22 cellular contexts compared by ENCODE assay signal in genomic region chr1:117392776-117393175, GRCh38.
"Had no signal": no experiment of that assay in that cellular context is flagged by ENCODE, and none has a peak within 500 bp of the region (broad histone marks: within the 10 kb centered on the region; RNA-seq: fewer than 3 reads in every experiment).

No MANE protein-coding gene starts in this region.

- H3K27me3 ChIP-seq: ascending aorta, esophagus squamous epithelium, foreskin keratinocyte, ovary, spleen, testis, upper lobe of left lung had no signal

- H3K9me3 ChIP-seq: ascending aorta, esophagus squamous epithelium, ovary, spleen, testis, upper lobe of left lung had no signal

- H3K4me1 ChIP-seq: foreskin keratinocyte had no signal

- DNase-seq: activated CD4-positive, alpha-beta T cell treated with anti-CD3 and anti-CD28 coated beads for 4 hours; activated CD8-positive, alpha-beta T cell treated with anti-CD3 and anti-CD28 coated beads for 36 hours; activated effector memory CD4-positive, alpha-beta T cell treated with anti-CD3 and anti-CD28 coated beads, Interleukin-2, amount 50 U/mL, for 16 hours; activated naive CD4-positive, alpha-beta T cell treated with anti-CD3 and anti-CD28 coated beads, Interleukin-2, amount 50 U/mL, for 16 hours; activated T-cell treated with anti-CD3 and anti-CD28 coated beads, Interleukin-2, amount 50 U/mL, for 4 hours; cerebellar nuclear complex; effector CD4-positive, alpha-beta T cell; esophagus squamous epithelium; foreskin keratinocyte; hypothalamus; midbrain; naive B cell; ovary; spleen; stimulated activated CD4-positive, alpha-beta T cell treated with anti-CD3 and anti-CD28 coated beads, Interleukin-4, amount 100 ng/mL, for 4 hours; testis; upper lobe of left lung had no signal

- H3K4me3 Mint-ChIP-seq: activated CD8-positive, alpha-beta T cell treated with anti-CD3 and anti-CD28 coated beads for 36 hours; activated T-cell treated with anti-CD3 and anti-CD28 coated beads, Interleukin-2, amount 50 U/mL, for 4 hours; naive B cell; stimulated activated memory B cell treated with anti-CD40 and anti-IgM and Interleukin-4, amounts not matched to agents 10 μg/mL and 1 μg/mL and 100 μg/mL, for 72 hours; T-helper 2 cell treated with Interferon-gamma antibody and Interleukin-4, amounts not matched to agents 5 μg/mL and 100 μg/mL, for 36 hours; WTC11 had no signal

- H3K27me3 Mint-ChIP-seq: activated CD8-positive, alpha-beta T cell treated with anti-CD3 and anti-CD28 coated beads for 36 hours; naive B cell; stimulated activated memory B cell treated with anti-CD40 and anti-IgM and Interleukin-4, amounts not matched to agents 10 μg/mL and 1 μg/mL and 100 μg/mL, for 72 hours had no signal

- H3K36me3 ChIP-seq: ascending aorta, esophagus squamous epithelium, ovary, spleen, upper lobe of left lung had no signal

- H3K27ac Mint-ChIP-seq: activated CD8-positive, alpha-beta T cell treated with anti-CD3 and anti-CD28 coated beads for 36 hours; stimulated activated memory B cell treated with anti-CD40 and anti-IgM and Interleukin-4, amounts not matched to agents 10 μg/mL and 1 μg/mL and 100 μg/mL, for 72 hours; T-helper 2 cell treated with Interferon-gamma antibody and Interleukin-4, amounts not matched to agents 5 μg/mL and 100 μg/mL, for 36 hours; WTC11 had no signal

- H3K9me3 Mint-ChIP-seq: activated T-cell treated with anti-CD3 and anti-CD28 coated beads, Interleukin-2, amount 50 U/mL, for 4 hours; stimulated activated memory B cell treated with anti-CD40 and anti-IgM and Interleukin-4, amounts not matched to agents 10 μg/mL and 1 μg/mL and 100 μg/mL, for 72 hours; T-helper 2 cell treated with Interferon-gamma antibody and Interleukin-4, amounts not matched to agents 5 μg/mL and 100 μg/mL, for 36 hours; WTC11 had no signal

- H3K36me3 Mint-ChIP-seq: naive B cell, WTC11 had no signal

- H3K27ac ChIP-seq: ascending aorta, esophagus squamous epithelium, foreskin keratinocyte, ovary, spleen, upper lobe of left lung had no signal

- H3K4me3 ChIP-seq: ascending aorta, esophagus squamous epithelium, lung, ovary, spleen, testis, upper lobe of left lung had no signal
